Comparison of ENCODE assay signal across 8 cellular contexts in genomic region chr4:67545199-67545995, GRCh38. TPM values are rescaled to one million over a fixed set of nuclear protein-coding genes. Genes with fewer than 3 reads are reported as not detected.
DNase-seq lines count a peak whose midpoint lies in the region; ATAC-seq and TF ChIP-seq lines count a peak whose summit lies in the region.

Gene CENPC (minus strand): TSS chr4:67545503. CDS start chr4:67545355, 148 bp downstream.

- H3K27me3 ChIP-seq in adipocyte (replicated peaks; ENCODE audit: control insufficient read depth, insufficient read depth, low read length), result no peaks in the 10 kb centered on the region

- H3K27me3 Mint-ChIP-seq in type B pancreatic cell, result no peaks in the 10 kb centered on the region

- DNase-seq in NCI-H1436 (lab: John Stamatoyannopoulos, UW) (peak; percentile 97), T follicular helper cell (ENCODE audit: low read depth) (peak; percentile 80), adipocyte (ENCODE audit: low read depth) (peak; percentile 98), cardiac septum (ENCODE audit: low spot score) (peak; percentile 97), pons (ENCODE audit: low spot score) (peak; percentile 96), type B pancreatic cell (ENCODE audit: extremely low spot score, unreplicated experiment) (peak; percentile 93)

- H3K36me3 Mint-ChIP-seq in type B pancreatic cell, result peaks cover 12% of the 10 kb centered on the region

- H3K9me3 Mint-ChIP-seq in type B pancreatic cell, result no peaks in the 10 kb centered on the region

- H3K4me3 Mint-ChIP-seq in type B pancreatic cell, result peak within 1 kb of the TSS; percentile 99

- ATAC-seq in HG02798 (IDR thresholded peaks at IDR 0.05; ENCODE audit: poor library complexity, unreplicated experiment), result peak; percentile 97

- no peaks in the 10 kb centered on the region for H3K9me3 ChIP-seq in adipocyte (ENCODE audit: control insufficient read depth, low read length)

- peaks cover 17% of the 10 kb centered on the region for H3K4me1 ChIP-seq in adipocyte (ENCODE audit: control insufficient read depth, insufficient read depth, low read length)

- peak within 1 kb of the TSS; percentile 96 for H3K27ac Mint-ChIP-seq in type B pancreatic cell

- H3K9ac ChIP-seq in adipocyte (ENCODE audit: low read length), result peak within 1 kb of the TSS; percentile 92

- intact Hi-C loops in cardiac septum (cut with DNase I), result loop anchor here (5.0 kb wide), 1 partner anchor 157 kb away; the partner anchor contains the start of gene UBA6

- H3K4me3 ChIP-seq in GM12875 (ENCODE audit: low read depth, low read length) (peak within 1 kb of the TSS; percentile 59), adipocyte (ENCODE audit: low read length) (peak within 1 kb of the TSS; percentile 95)

- H3K36me3 ChIP-seq in adipocyte (ENCODE audit: control insufficient read depth, insufficient read depth, low read length, severe bottlenecking), result peaks cover 20% of the 10 kb centered on the region

- peaks cover 12% of the 10 kb centered on the region for H3K4me1 Mint-ChIP-seq in type B pancreatic cell (ENCODE audit: unreplicated experiment)

- TF ChIP-seq CTCF in GM12875 (IDR thresholded peaks at IDR 0.05; ENCODE audit: borderline replicate concordance, insufficient read depth, low read depth, low read length) (no peak), type B pancreatic cell (conservative IDR thresholded peaks at IDR 0.05) (no peak)

RNA-seq across cellular contexts. Expression of gene CENPC, which starts in this region (rescaled TPM):
- total RNA-seq in cardiac septum (9.3 TPM), type B pancreatic cell (ENCODE audit: low replicate concordance) (12.3 and 24.3 TPM in 2 replicates)

Comparison
In these comparisons a context has a peak if more than half of its experiments do, and no peak if none do; other contexts are left out.
1. Peak in every context shown above with its lines: DNase-seq, ATAC-seq and H3K4me3 ChIP-seq.